8 cellular contexts compared by ENCODE assay signal in genomic region chr17:79809530-79810137, GRCh38. TPM values are rescaled to one million over a fixed set of nuclear protein-coding genes. Genes with fewer than 3 reads are reported as not detected.
DNase-seq lines count a peak whose midpoint lies in the region; FAIRE-seq and TF ChIP-seq lines count a peak whose summit lies in the region.

No MANE protein-coding gene starts in this region.

- no peak overlapping the region for H3K27ac ChIP-seq in ACC112 (ENCODE audit: low read depth, low read length)
- H3K27ac ChIP-seq in OCI-LY3 (ENCODE audit: low read length) = peak overlapping the region; percentile 54; the same call in 1 of the 2 replicates
- no peak overlapping the region for H3K27ac ChIP-seq in right atrium auricular region

- in situ Hi-C loops in KBM-7 (cut with MboI; ENCODE audit: low pct_unique_long_range_greater_than_20kb, low sequenced_read_pairs) = no loop called here

- no peak overlapping the region for H3K4me3 ChIP-seq in ACC112 (ENCODE audit: low read depth, low read length)
- peak overlapping the region; percentile 59 for H3K4me3 ChIP-seq in OCI-LY3 (ENCODE audit: low read length)
- peak overlapping the region in 1 of 2 donors; percentile 38 for H3K4me3 ChIP-seq in right atrium auricular region

- FAIRE-seq in GM12892 (lab: Jason Lieb, UNC) = peak; percentile 86

- no peaks in the 10 kb centered on the region for H3K36me3 ChIP-seq in ACC112 (ENCODE audit: insufficient read depth, low read length)
- no peaks in the 10 kb centered on the region for H3K36me3 ChIP-seq in OCI-LY3 (replicated peaks; ENCODE audit: low read depth, low read length)
- no peaks in the 10 kb centered on the region for H3K36me3 ChIP-seq in right atrium auricular region

- H3K4me2 ChIP-seq in OCI-LY3 (ENCODE audit: low read length) = peak overlapping the region; percentile 56

- H3K9me3 ChIP-seq in OCI-LY3 (ENCODE audit: insufficient read depth, low read length) (no peaks in the 10 kb centered on the region), right atrium auricular region (no peaks in the 10 kb centered on the region)

- H3K4me1 ChIP-seq in ACC112 (ENCODE audit: control insufficient read depth, insufficient read depth, low read length, unreplicated experiment) = peaks cover 15% of the 10 kb centered on the region
- peaks cover 76% of the 10 kb centered on the region for H3K4me1 ChIP-seq in OCI-LY3 (ENCODE audit: low read length)
- H3K4me1 ChIP-seq in right atrium auricular region = peaks cover 0 to 40% of the 10 kb centered on the region in 2 donors

- no peaks in the 10 kb centered on the region for H4K20me1 ChIP-seq in OCI-LY3 (ENCODE audit: insufficient read depth, low read length)

- DNase-seq in GM12892 (ENCODE audit: insufficient read length) (no peak), left kidney (ENCODE audit: low read depth, low spot score) (peak; percentile 45), EL (no peak), KBM-7 (no peak), GM10266 (ENCODE audit: extremely low spot score) (no peak), right atrium auricular region (ENCODE audit: low spot score) (no peak)

- H3K9ac ChIP-seq in OCI-LY3 (ENCODE audit: low read length) = peak overlapping the region; percentile 60

- H3K27me3 ChIP-seq in ACC112 (ENCODE audit: insufficient read depth, low read length) (peaks cover 85% of the 10 kb centered on the region), OCI-LY3 (ENCODE audit: low read depth, low read length) (no peaks in the 10 kb centered on the region), right atrium auricular region (peaks cover 41 to 83% of the 10 kb centered on the region in 2 donors)

- no peak for TF ChIP-seq POLR2A in GM12892 (IDR thresholded peaks at IDR 0.05; ENCODE audit: low read depth, low read length)

- TF ChIP-seq CTCF in OCI-LY3 (IDR thresholded peaks at IDR 0.05; ENCODE audit: low read depth, low read length) = no peak
- no peak for TF ChIP-seq CTCF in GM10266 (IDR thresholded peaks at IDR 0.05; ENCODE audit: control insufficient read depth, insufficient read depth, low read depth, missing control alignments)
- TF ChIP-seq CTCF in right atrium auricular region (IDR thresholded peaks at IDR 0.05) = no peak

- H3K79me2 ChIP-seq in ACC112 (ENCODE audit: control insufficient read depth, insufficient read depth, low read length, unreplicated experiment) (no peaks in the 10 kb centered on the region), OCI-LY3 (ENCODE audit: low read length) (peaks cover 6% of the 10 kb centered on the region; the same call in 1 of the 2 replicates)

- H2AFZ ChIP-seq in ACC112 (ENCODE audit: low read length, unreplicated experiment) (peak overlapping the region; percentile 18), OCI-LY3 (ENCODE audit: low read depth, low read length) (no peak overlapping the region)

RNA-seq across cellular contexts. Expression of gene CBX8, which starts 12.8 kb away (rescaled TPM):
- polyA plus RNA-seq in GM12892 (2012; ENCODE audit: missing spikeins) = 1.6 TPM
- total RNA-seq in right atrium auricular region = 1 to 10 TPM; 2.7 to 3.0 TPM

RNA-seq across cellular contexts. Expression of gene CBX4, which starts 29.6 kb away (rescaled TPM):
- 4.1 TPM for polyA plus RNA-seq in GM12892 (2012; ENCODE audit: missing spikeins)
- 10 to 100 TPM; 22.8 to 24.3 TPM for total RNA-seq in right atrium auricular region

RNA-seq across cellular contexts. Expression of gene CBX2, which starts 31.7 kb away (rescaled TPM):
- polyA plus RNA-seq in GM12892 (2012; ENCODE audit: missing spikeins) = 1.4 TPM
- 1 to 10 TPM; 1.0 to 1.7 TPM for total RNA-seq in right atrium auricular region
